1 cellular context compared by ENCODE assay signal in the genomic region with DNA sequence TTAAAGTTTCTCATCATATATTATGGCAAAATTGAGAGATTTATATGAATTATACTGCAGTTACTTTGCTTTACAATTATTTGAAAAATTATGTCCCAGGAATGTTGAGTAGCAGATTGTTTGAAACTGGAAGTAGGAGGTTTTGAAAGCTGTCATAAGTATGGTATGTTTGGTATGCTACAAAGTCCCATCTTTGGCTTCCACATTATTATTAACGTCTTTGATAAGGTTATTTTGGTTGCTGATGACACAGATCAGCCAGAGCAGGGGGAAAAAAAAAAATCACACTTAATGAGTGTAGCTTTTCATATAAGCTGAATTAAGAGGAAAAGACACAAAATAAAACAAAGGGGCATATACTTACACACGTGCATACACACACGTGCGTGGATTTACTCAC.
TF ChIP-seq lines count a peak whose summit lies in the region.

No MANE protein-coding gene starts in this region.

TF ChIP-seq in IMR-90, 13 proteins besides CTCF, POLR2A, EP300 and RAD21 (continued from another document):
- TF ChIP-seq RCOR1 (IDR thresholded peaks at IDR 0.05; ENCODE audit: insufficient replicate concordance, low read length) (no peak), CEBPB (IDR thresholded peaks at IDR 0.05; ENCODE audit: low read depth, low read length) (no peak), NFE2L2 (IDR thresholded peaks at IDR 0.05; ENCODE audit: low read depth, low read length) (no peak), SMC3 (IDR thresholded peaks at IDR 0.05; ENCODE audit: low read depth, low read length) (no peak)
